Comparison of ENCODE assay signal across 10 cellular contexts in genomic region chr17:58101898-58102297, GRCh38. TPM values are rescaled to one million over a fixed set of nuclear protein-coding genes. Genes with fewer than 3 reads are reported as not detected.
DNase-seq lines count a peak whose midpoint lies in the region; ATAC-seq, FAIRE-seq and TF ChIP-seq lines count a peak whose summit lies in the region.
"Not testable (repeated sequence)": the region's sequence is repeated elsewhere in the genome, so short reads cannot be mapped to it uniquely, and the experiment has no call there.
"Had no signal": no experiment of that assay in that cellular context is flagged by ENCODE, and none has a peak within 500 bp of the region (broad histone marks: within the 10 kb centered on the region; RNA-seq: fewer than 3 reads in every experiment).

No MANE protein-coding gene starts in this region.

- H3K27ac Mint-ChIP-seq in activated CD4-positive, alpha-beta T cell treated with anti-CD3 and anti-CD28 coated beads, Interleukin-2, amount 10 ng/mL, durations not matched to agents 24 days and 14 days; activated CD8-positive, alpha-beta T cell treated with anti-CD3 and anti-CD28 coated beads, Interleukin-2, amount 10 ng/mL, durations not matched to agents 7 days and 5 days: not testable (repeated sequence)

- not testable (repeated sequence) for H3K79me2 ChIP-seq in HepG2 (ENCODE audit: insufficient read depth, low read length)

- CTCF ChIA-PET in HEK293 (lab: Yijun Ruan, JAX), result interaction anchor here (0.8 to 2.2 kb wide), 5 partner anchors 10 to 362 kb away, joined by 3 to 9 read pairs (median 4); no protein-coding TSS in a partner anchor
- CTCF ChIA-PET in activated CD8-positive, alpha-beta T cell treated with anti-CD3 and anti-CD28 coated beads, Interleukin-2, amount 10 ng/mL, durations not matched to agents 7 days and 5 days (lab: Charles Lee), result interaction anchor here (0.8 to 1.6 kb wide), 5 partner anchors 10 to 146 kb away, joined by 3 to 4 read pairs (median 3); no protein-coding TSS in a partner anchor
- CTCF ChIA-PET in HepG2 (lab: Yijun Ruan, JAX; ENCODE audit: low intra/inter-chr PET ratio, low total read pairs), result not testable (repeated sequence)

- not testable (repeated sequence) for H3K9ac ChIP-seq in HepG2 (ENCODE audit: insufficient read depth, low read depth, low read length)

- TF ChIP-seq EP300 in HepG2 (IDR thresholded peaks at IDR 0.05; ENCODE audit: low read depth in 2 of 2, low read length in 2 of 2); HepG2 (CRISPR knock-in tag; IDR thresholded peaks at IDR 0.05; ENCODE audit: borderline replicate concordance): not testable (repeated sequence)

- peak; percentile 45 for DNase-seq in activated CD4-positive, alpha-beta T cell treated with anti-CD3 and anti-CD28 coated beads, Interleukin-2, amount 10 ng/mL, durations not matched to agents 24 days and 14 days
- DNase-seq in activated CD8-positive, alpha-beta T cell treated with anti-CD3 and anti-CD28 coated beads, Interleukin-2, amount 10 ng/mL, durations not matched to agents 7 days and 5 days, result peak; percentile 4
- DNase-seq in HepG2 (ENCODE audit: low spot score); urothelium cell line (ENCODE audit: low spot score): not testable (repeated sequence)

- not testable (repeated sequence) for H3K36me3 ChIP-seq in HEK293 (ENCODE audit: control insufficient read depth in 2 of 2, insufficient read depth in 1 of 2, low read length in 2 of 2); HepG2 (replicated peaks in 1 of 2; ENCODE audit: control insufficient read depth in 1 of 2, insufficient read depth in 2 of 2, low read length in 2 of 2)

- intact Hi-C loops in activated CD4-positive, alpha-beta T cell treated with anti-CD3 and anti-CD28 coated beads, Interleukin-2, amount 10 ng/mL, durations not matched to agents 24 days and 14 days (cut with micrococcal nuclease); HepG2 (cut with micrococcal nuclease; ENCODE audit: unreplicated experiment): not testable (repeated sequence)

- in situ Hi-C loops in HepG2 (cut with HindIII; ENCODE audit: extremely low pct_ligation_motif_present, low pct_unique_long_range_greater_than_20kb), result not testable (repeated sequence)

- TF ChIP-seq CTCF in HEK293 (tag by site-specific recombination; IDR thresholded peaks at IDR 0.05); HepG2 (CRISPR knock-in tag; IDR thresholded peaks at IDR 0.05): not testable (repeated sequence)

- H3K4me1 ChIP-seq in HEK293 (ENCODE audit: control insufficient read depth, insufficient read depth, low read length); HepG2 (ENCODE audit: insufficient read depth, low read length): not testable (repeated sequence)

- not testable (repeated sequence) for H3K4me2 ChIP-seq in HepG2 (ENCODE audit: low read depth, low read length)

- not testable (repeated sequence) for H3K27me3 ChIP-seq in HepG2 (ENCODE audit: control insufficient read depth in 1 of 2, insufficient read depth in 2 of 2, low read length in 2 of 2)

- not testable (repeated sequence) for ATAC-seq in activated CD8-positive, alpha-beta T cell treated with anti-CD3 and anti-CD28 coated beads, Interleukin-2, amount 10 ng/mL, durations not matched to agents 7 days and 5 days; HepG2

- not testable (repeated sequence) for H3K9me3 Mint-ChIP-seq in activated CD4-positive, alpha-beta T cell treated with anti-CD3 and anti-CD28 coated beads, Interleukin-2, amount 10 ng/mL, durations not matched to agents 24 days and 14 days; activated CD8-positive, alpha-beta T cell treated with anti-CD3 and anti-CD28 coated beads, Interleukin-2, amount 10 ng/mL, durations not matched to agents 7 days and 5 days (ENCODE audit: insufficient read depth)

- H3K4me1 Mint-ChIP-seq in activated CD4-positive, alpha-beta T cell treated with anti-CD3 and anti-CD28 coated beads, Interleukin-2, amount 10 ng/mL, durations not matched to agents 24 days and 14 days; activated CD8-positive, alpha-beta T cell treated with anti-CD3 and anti-CD28 coated beads, Interleukin-2, amount 10 ng/mL, durations not matched to agents 7 days and 5 days (ENCODE audit: low read depth): not testable (repeated sequence)

- H3K4me3 ChIP-seq in HEK293 (ENCODE audit: low read depth, low read length); HepG2 (replicated peaks in 1 of 3; ENCODE audit: insufficient read depth in 1 of 3, low read depth in 2 of 3, low read length in 3 of 3): not testable (repeated sequence)

- not testable (repeated sequence) for TF ChIP-seq POLR2A in HepG2 (IDR thresholded peaks at IDR 0.05; ENCODE audit: insufficient read depth in 1 of 2, low read depth in 2 of 2, low read length in 2 of 2)

- BruUV-seq in HepG2 (replicated peaks; lab: Mats Ljungman, UMichigan), result not testable (repeated sequence)

- POLR2A ChIA-PET in HEK293 (lab: Yijun Ruan, JAX); activated CD8-positive, alpha-beta T cell treated with anti-CD3 and anti-CD28 coated beads, Interleukin-2, amount 10 ng/mL, durations not matched to agents 7 days and 5 days (lab: Charles Lee); HepG2 (lab: Yijun Ruan, JAX): not testable (repeated sequence)

- not testable (repeated sequence) for H4K20me1 ChIP-seq in HepG2 (ENCODE audit: insufficient read depth, low read length)

- not testable (repeated sequence) for H3K9me3 ChIP-seq in HEK293 (ENCODE audit: control insufficient read depth, insufficient read depth, low read depth, low read length); HepG2 (ENCODE audit: low read length)

- H3K27me3 Mint-ChIP-seq in activated CD4-positive, alpha-beta T cell treated with anti-CD3 and anti-CD28 coated beads, Interleukin-2, amount 10 ng/mL, durations not matched to agents 24 days and 14 days, result peaks cover 10% of the 10 kb centered on the region
- not testable (repeated sequence) for H3K27me3 Mint-ChIP-seq in activated CD8-positive, alpha-beta T cell treated with anti-CD3 and anti-CD28 coated beads, Interleukin-2, amount 10 ng/mL, durations not matched to agents 7 days and 5 days (ENCODE audit: low read depth)

- H3K27ac ChIP-seq in HEK293 (ENCODE audit: extremely low read depth, low read depth, low read length); HepG2 (ENCODE audit: extremely low read length, insufficient read depth, low read length): not testable (repeated sequence)

- not testable (repeated sequence) for H3K36me3 Mint-ChIP-seq in activated CD4-positive, alpha-beta T cell treated with anti-CD3 and anti-CD28 coated beads, Interleukin-2, amount 10 ng/mL, durations not matched to agents 24 days and 14 days (ENCODE audit: low read depth); activated CD8-positive, alpha-beta T cell treated with anti-CD3 and anti-CD28 coated beads, Interleukin-2, amount 10 ng/mL, durations not matched to agents 7 days and 5 days (ENCODE audit: low read depth)

- not testable (repeated sequence) for TF ChIP-seq RAD21 in HepG2 (CRISPR knock-in tag; IDR thresholded peaks at IDR 0.05)

- H3K4me3 Mint-ChIP-seq in activated CD4-positive, alpha-beta T cell treated with anti-CD3 and anti-CD28 coated beads, Interleukin-2, amount 10 ng/mL, durations not matched to agents 24 days and 14 days; activated CD8-positive, alpha-beta T cell treated with anti-CD3 and anti-CD28 coated beads, Interleukin-2, amount 10 ng/mL, durations not matched to agents 7 days and 5 days: not testable (repeated sequence)

- H2AFZ ChIP-seq in HepG2 (ENCODE audit: low read length), result not testable (repeated sequence)

- not testable (repeated sequence) for FAIRE-seq in HepG2 (lab: Jason Lieb, UNC)
- peak; percentile 58 for FAIRE-seq in urothelium cell line (lab: Jason Lieb, UNC)

RNA-seq across cellular contexts. Expression of gene DYNLL2, which starts 18.7 kb away (rescaled TPM):
- total RNA-seq in activated CD4-positive, alpha-beta T cell treated with anti-CD3 and anti-CD28 coated beads, Interleukin-2, amount 10 ng/mL, durations not matched to agents 24 days and 14 days, result 36.6 and 37.2 TPM in 2 replicates
- 10 to 100 TPM; 30.9 to 31.7 TPM for total RNA-seq in activated CD8-positive, alpha-beta T cell treated with anti-CD3 and anti-CD28 coated beads, Interleukin-2, amount 10 ng/mL, durations not matched to agents 7 days and 5 days
- total RNA-seq in HepG2 (2016; rRNA removed; fragmentation: Illumina TruSeq; extraction: Trizol), result 29.0 and 34.8 TPM in 2 replicates
- total RNA-seq in HepG2 (2016; cell fraction: cytosol; rRNA removed; fragmentation: Illumina TruSeq; extraction: Trizol; ENCODE audit: low read depth), result 6.1 and 6.8 TPM in 2 replicates
- total RNA-seq in HepG2 (2016; cell fraction: insoluble cytoplasmic fraction; rRNA removed; fragmentation: Illumina TruSeq; extraction: Trizol), result 29.9 and 31.0 TPM in 2 replicates
- 22.5 and 23.1 TPM in 2 replicates for total RNA-seq in HepG2 (2016; cell fraction: membrane; rRNA removed; fragmentation: Illumina TruSeq; extraction: Trizol)
- 16.4 and 17.6 TPM in 2 replicates for total RNA-seq in HepG2 (2016; cell fraction: nucleus; rRNA removed; fragmentation: Illumina TruSeq; extraction: Trizol)
- 9.5 and 10.5 TPM in 2 replicates for polyA plus RNA-seq in HepG2 (2011; rRNA removed)
- 6.6 and 7.9 TPM in 2 replicates for polyA plus RNA-seq in HepG2 (2011; cell fraction: cytosol; rRNA removed)
- 6.7 and 9.3 TPM in 2 replicates for polyA plus RNA-seq in HepG2 (2011; cell fraction: nucleus; rRNA removed)
- polyA plus RNA-seq in HepG2 (2012), result 27.1 and 28.2 TPM in 2 replicates
- polyA plus RNA-seq in HepG2 (2016; cell fraction: cytosol; fragmentation: Illumina TruSeq; extraction: Trizol; ENCODE audit: low read depth), result 7.8 and 8.2 TPM in 2 replicates
- polyA plus RNA-seq in HepG2 (2016; cell fraction: insoluble cytoplasmic fraction; fragmentation: Illumina TruSeq; extraction: Trizol; ENCODE audit: low read depth), result 44.6 and 48.8 TPM in 2 replicates
- polyA plus RNA-seq in HepG2 (2016; cell fraction: membrane; fragmentation: Illumina TruSeq; extraction: Trizol; ENCODE audit: low read depth), result 22.6 and 24.9 TPM in 2 replicates
- 31.1 and 32.2 TPM in 2 replicates for polyA plus RNA-seq in HepG2 (2016; cell fraction: nucleus; fragmentation: Illumina TruSeq; extraction: Trizol; ENCODE audit: insufficient read depth, low read depth)
- 7.7 and 8.6 TPM in 2 replicates for polyA minus RNA-seq in HepG2 (2011; rRNA and poly(A)+ RNA removed; ENCODE audit: low replicate concordance)
- polyA minus RNA-seq in HepG2 (2011; cell fraction: cytosol; rRNA and poly(A)+ RNA removed), result 5.7 and 6.4 TPM in 2 replicates
- polyA minus RNA-seq in HepG2 (2011; cell fraction: nucleus; rRNA and poly(A)+ RNA removed), result 13.6 and 19.5 TPM in 2 replicates

RNA-seq across cellular contexts. Expression of gene OR4D1, which starts 46.3 kb away (rescaled TPM):
- total RNA-seq in activated CD4-positive, alpha-beta T cell treated with anti-CD3 and anti-CD28 coated beads, Interleukin-2, amount 10 ng/mL, durations not matched to agents 24 days and 14 days, result 0.07 and 0.14 TPM in 2 replicates
- under 1 TPM; 0.50 TPM for total RNA-seq in activated CD8-positive, alpha-beta T cell treated with anti-CD3 and anti-CD28 coated beads, Interleukin-2, amount 10 ng/mL, durations not matched to agents 7 days and 5 days
- total RNA-seq in HepG2 (2016; rRNA removed; fragmentation: Illumina TruSeq; extraction: Trizol), result not detected in 2 replicates
- not detected in 2 replicates for total RNA-seq in HepG2 (2016; cell fraction: cytosol; rRNA removed; fragmentation: Illumina TruSeq; extraction: Trizol; ENCODE audit: low read depth)
- not detected in 2 replicates for total RNA-seq in HepG2 (2016; cell fraction: insoluble cytoplasmic fraction; rRNA removed; fragmentation: Illumina TruSeq; extraction: Trizol)
- total RNA-seq in HepG2 (2016; cell fraction: membrane; rRNA removed; fragmentation: Illumina TruSeq; extraction: Trizol), result not detected in 2 replicates
- not detected in 2 replicates for total RNA-seq in HepG2 (2016; cell fraction: nucleus; rRNA removed; fragmentation: Illumina TruSeq; extraction: Trizol)
- polyA plus RNA-seq in HepG2 (2011; rRNA removed), result not detected in 2 replicates
- not detected in 2 replicates for polyA plus RNA-seq in HepG2 (2011; cell fraction: cytosol; rRNA removed)
- polyA plus RNA-seq in HepG2 (2011; cell fraction: nucleus; rRNA removed), result not detected in 2 replicates
- polyA plus RNA-seq in HepG2 (2012), result not detected in 2 replicates
- not detected in 2 replicates for polyA plus RNA-seq in HepG2 (2016; cell fraction: cytosol; fragmentation: Illumina TruSeq; extraction: Trizol; ENCODE audit: low read depth)
- not detected in 2 replicates for polyA plus RNA-seq in HepG2 (2016; cell fraction: insoluble cytoplasmic fraction; fragmentation: Illumina TruSeq; extraction: Trizol; ENCODE audit: low read depth)
- not detected in 2 replicates for polyA plus RNA-seq in HepG2 (2016; cell fraction: membrane; fragmentation: Illumina TruSeq; extraction: Trizol; ENCODE audit: low read depth)
- polyA plus RNA-seq in HepG2 (2016; cell fraction: nucleus; fragmentation: Illumina TruSeq; extraction: Trizol; ENCODE audit: insufficient read depth, low read depth), result not detected in 2 replicates
- polyA minus RNA-seq in HepG2 (2011; rRNA and poly(A)+ RNA removed; ENCODE audit: low replicate concordance), result not detected in 2 replicates
- polyA minus RNA-seq in HepG2 (2011; cell fraction: cytosol; rRNA and poly(A)+ RNA removed), result not detected in 2 replicates
- not detected in 2 replicates for polyA minus RNA-seq in HepG2 (2011; cell fraction: nucleus; rRNA and poly(A)+ RNA removed)
- total RNA-seq: A172, B cell, Caco-2, Calu3 had no signal
- polyA plus RNA-seq: BJ had no signal
